In genomic region chr6:159008656-159009288, GRCh38 we compare ENCODE assay signal across 9 cellular contexts. TPM values are rescaled to one million over a fixed set of nuclear protein-coding genes. Genes with fewer than 3 reads are reported as not detected.
DNase-seq lines count a peak whose midpoint lies in the region; ATAC-seq, FAIRE-seq and TF ChIP-seq lines count a peak whose summit lies in the region.
"Had no signal": no experiment of that assay in that cellular context is flagged by ENCODE, and none has a peak within 500 bp of the region (broad histone marks: within the 10 kb centered on the region; RNA-seq: fewer than 3 reads in every experiment).

No MANE protein-coding gene starts in this region.

- H3K27ac Mint-ChIP-seq in T-helper 17 cell: peak overlapping the region; percentile 91

- TF ChIP-seq CTCF in BJ (IDR thresholded peaks at IDR 0.05; ENCODE audit: insufficient read depth, low read depth, low read length): peak; percentile 47
- peak; percentile 62 for TF ChIP-seq CTCF in HL-60 (IDR thresholded peaks at IDR 0.05; ENCODE audit: insufficient read depth, low read length)
- TF ChIP-seq CTCF in fibroblast of the aortic adventitia (IDR thresholded peaks at IDR 0.05; ENCODE audit: insufficient read depth, low read length): peak; percentile 30
- peak; percentile 23 to 72 (median 63) for TF ChIP-seq CTCF in spleen (IDR thresholded peaks at IDR 0.05 in 8 of 11, conservative IDR thresholded peaks at IDR 0.05 in 3 of 11)
- TF ChIP-seq CTCF in lower leg skin (IDR thresholded peaks at IDR 0.05): no peak

- H3K4me3 ChIP-seq in BJ (ENCODE audit: low read depth, low read length) (no peak overlapping the region), HL-60 (replicated peaks; ENCODE audit: insufficient read depth, low read length) (no peak overlapping the region), fibroblast of the aortic adventitia (ENCODE audit: low read depth, low read length) (no peak overlapping the region), spleen (peak overlapping the region in 3 of 8 donors; percentile 11 to 57 (median 13)), lower leg skin (ENCODE audit: low read depth, poor library complexity, severe bottlenecking) (no peak overlapping the region)

- no peak for DNase-seq in BJ (ENCODE audit: low read depth)
- DNase-seq in GM18507 (ENCODE audit: extremely low spot score, insufficient read length, low read depth): no peak
- DNase-seq in HL-60 (ENCODE audit: low read depth in 1 of 2, low spot score in 1 of 2): peak; percentile 14 to 34
- DNase-seq in T-helper 17 cell: no peak
- peak; percentile 47 for DNase-seq in fibroblast of the aortic adventitia (ENCODE audit: low read depth)
- DNase-seq in spleen: no peak
- DNase-seq in lower leg skin (ENCODE audit: low spot score in 2 of 2): no peak

- H3K4me3 Mint-ChIP-seq in T-helper 17 cell: peak overlapping the region; percentile 82

- peaks cover 11% of the 10 kb centered on the region for H3K36me3 Mint-ChIP-seq in T-helper 17 cell (ENCODE audit: low read depth)

- peak; percentile 83 for ATAC-seq in T-helper 17 cell
- ATAC-seq in GM18907 (IDR thresholded peaks at IDR 0.05; ENCODE audit: unreplicated experiment): no peak

- WGBS in spleen, 5 donors: 54 to 70% (median 60%) methylated on average over 10 of the region's 10 CpGs
- 70 to 73% methylated on average over 10 of the region's 10 CpGs for WGBS in lower leg skin, 2 donors

- POLR2A ChIA-PET in BJ (lab: Charles Lee): no interaction called here

- CTCF ChIA-PET in BJ (lab: Yijun Ruan, JAX): interaction anchor here (0.6 to 7.8 kb wide), 24 partner anchors 9 to 314 kb away, joined by 3 to 111 read pairs (median 4); partner anchors contain the start of gene RSPH3

- H3K4me1 ChIP-seq in spleen: peaks cover 0 to 35% (median 23%) of the 10 kb centered on the region in 6 donors

- H3K27me3 ChIP-seq in BJ (ENCODE audit: control insufficient read depth, insufficient read depth, low read length) (no peaks in the 10 kb centered on the region), HL-60 (ENCODE audit: insufficient read depth, poor library complexity, severe bottlenecking) (no peaks in the 10 kb centered on the region), spleen (replicated peaks in 1 of 7) (no peaks in the 10 kb centered on the region)

- peaks cover 55% of the 10 kb centered on the region for H3K4me1 Mint-ChIP-seq in T-helper 17 cell

- H3K27ac ChIP-seq in HL-60 (replicated peaks) (peak overlapping the region; percentile 5; the same call in 1 of the 2 replicates), spleen (peak overlapping the region in 5 of 8 donors; percentile 16 to 75 (median 64))

- FAIRE-seq in GM18507 (lab: Jason Lieb, UNC): peak; percentile 73

- H3K27me3 Mint-ChIP-seq in T-helper 17 cell: no peaks in the 10 kb centered on the region

- H3K9me3 ChIP-seq in T-helper 17 cell (ENCODE audit: control insufficient read depth, low read length, poor library complexity, severe bottlenecking) (no peaks in the 10 kb centered on the region), spleen (no peaks in the 10 kb centered on the region)

- H3K36me3 ChIP-seq in BJ (ENCODE audit: control insufficient read depth, insufficient read depth, low read length): no peaks in the 10 kb centered on the region
- no peaks in the 10 kb centered on the region for H3K36me3 ChIP-seq in spleen

- intact Hi-C loops in spleen (cut with DNase I; ENCODE audit: low total_unique reads): loop anchor here (10.0 kb wide), 2 partner anchors 96 to 126 kb away; no protein-coding TSS in a partner anchor
- intact Hi-C loops in lower leg skin (cut with DNase I; ENCODE audit: low total_unique reads): no loop called here

- TF ChIP-seq POLR2A in spleen (IDR thresholded peaks at IDR 0.05) (no peak), lower leg skin (IDR thresholded peaks at IDR 0.05) (no peak)

RNA-seq across cellular contexts. Expression of gene RSPH3, which starts 8.8 kb away (rescaled TPM):
- polyA plus RNA-seq in BJ (2011; rRNA removed) (2.3 and 2.7 TPM in 2 replicates), spleen (1 to 10 TPM in 1 of 3 donors, under 1 TPM in 2; 0.91 to 2.0 (median 0.93) TPM)
- 2.6 and 3.4 TPM in 2 replicates for polyA minus RNA-seq in BJ (2011; rRNA and poly(A)+ RNA removed)
- total RNA-seq in T-helper 17 cell (1 to 10 TPM; 1.6 to 2.7 TPM), fibroblast of the aortic adventitia (ENCODE audit: low replicate concordance) (5.2 and 6.4 TPM in 2 replicates), spleen (1 to 10 TPM; 4.3 to 7.3 (median 6.0) TPM), lower leg skin (10 to 100 TPM in 2 of 4 donors, 1 to 10 TPM in 2; 6.4 to 11.0 (median 9.6) TPM)

RNA-seq across cellular contexts. Expression of gene TAGAP, which starts 36.0 kb away (rescaled TPM):
- polyA plus RNA-seq in BJ (2011; rRNA removed) (not detected in 2 replicates), spleen (10 to 100 TPM; 13.6 to 21.9 (median 15.7) TPM)
- not detected in 2 replicates for polyA minus RNA-seq in BJ (2011; rRNA and poly(A)+ RNA removed)
- total RNA-seq in T-helper 17 cell (100 to 1,000 TPM; 269 to 340 TPM), fibroblast of the aortic adventitia (ENCODE audit: low replicate concordance) (not detected in 2 replicates), spleen (10 to 100 TPM; 39.6 to 63.9 (median 49.2) TPM), lower leg skin (1 to 10 TPM; 1.1 to 2.7 (median 1.9) TPM)
- total RNA-seq: NCI-H460 had no signal

Comparison
In these comparisons a context has a peak if more than half of its experiments do, and no peak if none do; other contexts are left out.
1. DNase-seq: peak in HL-60 (2 of 2) and fibroblast of the aortic adventitia (single experiment); none in BJ (single experiment), GM18507 (single experiment), T-helper 17 cell (0 of 3), spleen (single experiment) and lower leg skin (0 of 2).
2. CTCF ChIP-seq: peak in BJ (single experiment), HL-60 (single experiment), fibroblast of the aortic adventitia (single experiment) and spleen (11 of 11); none in lower leg skin (0 of 3).
3. RNA of gene TAGAP, which starts 36.0 kb away (total RNA-seq): 269 to 340 TPM in T-helper 17 cell and 39.6 to 63.9 TPM in spleen; 1.1 to 2.7 TPM in lower leg skin and not detected in fibroblast of the aortic adventitia; every median in the first group is over 10 times any median in the second.